13 cellular contexts compared by ENCODE assay signal in genomic region chr15:88535100-88535499, GRCh38.
"Had no signal": no experiment of that assay in that cellular context is flagged by ENCODE, and none has a peak within 500 bp of the region (broad histone marks: within the 10 kb centered on the region; RNA-seq: fewer than 3 reads in every experiment).

No MANE protein-coding gene starts in this region.

- H3K27me3 ChIP-seq: colonic mucosa had no signal

- H3K4me3 ChIP-seq: colonic mucosa had no signal

- H3K4me1 ChIP-seq: colonic mucosa had no signal

- H3K9me3 ChIP-seq: colonic mucosa had no signal

- ATAC-seq: activated naive CD8-positive, alpha-beta T cell treated with anti-CD3 and anti-CD28 coated beads, Interleukin-2, amount 50 U/mL, for 24 hours; sciatic nerve; T-cell had no signal

- DNase-seq: activated CD4-positive, alpha-beta T cell treated with anti-CD3 and anti-CD28 coated beads for 48 hours; activated naive CD4-positive, alpha-beta T cell treated with Interleukin-2 at 50 U/mL for 16 hours; activated naive CD8-positive, alpha-beta T cell treated with anti-CD3 and anti-CD28 coated beads, Interleukin-2, amount 50 U/mL, for 24 hours; colonic mucosa; head of caudate nucleus; stimulated activated CD4-positive, alpha-beta T cell treated with anti-CD3 and anti-CD28 coated beads, Interleukin-2, amount 100 ng/mL, for 24 hours; stimulated activated naive CD4-positive, alpha-beta T cell; substantia nigra; T-cell; T1000 had no signal

- H3K27ac ChIP-seq: colonic mucosa, epithelial cell of prostate, VCaP had no signal

- H3K36me3 ChIP-seq: colonic mucosa had no signal
